Comparison of ENCODE assay signal across 20 cellular contexts in genomic region chr20:57690525-57690924, GRCh38. TPM values are rescaled to one million over a fixed set of nuclear protein-coding genes. Genes with fewer than 3 reads are reported as not detected.
"Had no signal": no experiment of that assay in that cellular context is flagged by ENCODE, and none has a peak within 500 bp of the region (broad histone marks: within the 10 kb centered on the region; RNA-seq: fewer than 3 reads in every experiment).

No MANE protein-coding gene starts in this region.

- H3K36me3 ChIP-seq: breast epithelium, esophagus muscularis mucosa, gastroesophageal sphincter, neutrophil, pancreas had no signal

- FAIRE-seq: pancreas had no signal

- H3K36me3 Mint-ChIP-seq: immature natural killer cell; naive thymus-derived CD8-positive, alpha-beta T cell; type B pancreatic cell had no signal

- H3K27me3 ChIP-seq: breast epithelium, esophagus muscularis mucosa, gastroesophageal sphincter, pancreas had no signal

- H3K27me3 Mint-ChIP-seq: naive thymus-derived CD8-positive, alpha-beta T cell had no signal

- ATAC-seq: activated T-cell treated with anti-CD3 and anti-CD28 coated beads, Interleukin-2, amount 50 U/mL, for 4 hours; gastroesophageal sphincter; naive thymus-derived CD8-positive, alpha-beta T cell; pancreas had no signal

- H3K4me3 Mint-ChIP-seq: activated T-cell treated with anti-CD3 and anti-CD28 coated beads, Interleukin-2, amount 50 U/mL, for 4 hours; immature natural killer cell; naive thymus-derived CD8-positive, alpha-beta T cell; type B pancreatic cell had no signal

- H3K4me3 ChIP-seq: breast epithelium, esophagus muscularis mucosa, gastroesophageal sphincter, pancreas had no signal

- H3K27ac Mint-ChIP-seq: immature natural killer cell; naive thymus-derived CD8-positive, alpha-beta T cell; type B pancreatic cell had no signal

- DNase-seq: activated CD4-positive, alpha-beta T cell treated with anti-CD3 and anti-CD28 coated beads, Interleukin-2, amount 50 U/mL, for 1 hour; activated CD4-positive, CD25-positive, alpha-beta regulatory T cell treated with anti-CD3 and anti-CD28 coated beads, Interleukin-2, amount 50 U/mL, for 72 hours; activated CD8-positive, alpha-beta memory T cell treated with anti-CD3 and anti-CD28 coated beads, Interleukin-2, amount 50 U/mL, for 4 hours; activated naive CD4-positive, alpha-beta T cell treated with anti-CD3 and anti-CD28 coated beads, Interleukin-2, amount 50 U/mL, for 16 hours; activated T-cell treated with anti-CD3 and anti-CD28 coated beads, Interleukin-2, amount 50 U/mL, for 4 hours; aorta; cortex of kidney; immature natural killer cell; mesenchymal stem cell; naive thymus-derived CD8-positive, alpha-beta T cell; pancreas; stimulated activated CD4-positive, alpha-beta T cell treated with anti-CD3 and anti-CD28 coated beads, Interleukin-2, amount 100 ng/mL, for 24 hours; stimulated activated naive CD4-positive, alpha-beta T cell treated with Interleukin-2 at 50 U/mL for 16 hours; T-helper 1 cell; T1000 had no signal

- H3K9me3 Mint-ChIP-seq: activated T-cell treated with anti-CD3 and anti-CD28 coated beads, Interleukin-2, amount 50 U/mL, for 4 hours; immature natural killer cell; naive thymus-derived CD8-positive, alpha-beta T cell; type B pancreatic cell had no signal

- H3K27ac ChIP-seq: breast epithelium, esophagus muscularis mucosa, neutrophil, pancreas had no signal

- H3K9me3 ChIP-seq: breast epithelium, esophagus muscularis mucosa, gastroesophageal sphincter, neutrophil, pancreas had no signal

RNA-seq across cellular contexts. Expression of gene PMEPA1, which starts 19.3 kb away (rescaled TPM):
- polyA plus RNA-seq: immature natural killer cell had no signal
